Comparison of ENCODE assay signal across 1 cellular context in the genomic region with DNA sequence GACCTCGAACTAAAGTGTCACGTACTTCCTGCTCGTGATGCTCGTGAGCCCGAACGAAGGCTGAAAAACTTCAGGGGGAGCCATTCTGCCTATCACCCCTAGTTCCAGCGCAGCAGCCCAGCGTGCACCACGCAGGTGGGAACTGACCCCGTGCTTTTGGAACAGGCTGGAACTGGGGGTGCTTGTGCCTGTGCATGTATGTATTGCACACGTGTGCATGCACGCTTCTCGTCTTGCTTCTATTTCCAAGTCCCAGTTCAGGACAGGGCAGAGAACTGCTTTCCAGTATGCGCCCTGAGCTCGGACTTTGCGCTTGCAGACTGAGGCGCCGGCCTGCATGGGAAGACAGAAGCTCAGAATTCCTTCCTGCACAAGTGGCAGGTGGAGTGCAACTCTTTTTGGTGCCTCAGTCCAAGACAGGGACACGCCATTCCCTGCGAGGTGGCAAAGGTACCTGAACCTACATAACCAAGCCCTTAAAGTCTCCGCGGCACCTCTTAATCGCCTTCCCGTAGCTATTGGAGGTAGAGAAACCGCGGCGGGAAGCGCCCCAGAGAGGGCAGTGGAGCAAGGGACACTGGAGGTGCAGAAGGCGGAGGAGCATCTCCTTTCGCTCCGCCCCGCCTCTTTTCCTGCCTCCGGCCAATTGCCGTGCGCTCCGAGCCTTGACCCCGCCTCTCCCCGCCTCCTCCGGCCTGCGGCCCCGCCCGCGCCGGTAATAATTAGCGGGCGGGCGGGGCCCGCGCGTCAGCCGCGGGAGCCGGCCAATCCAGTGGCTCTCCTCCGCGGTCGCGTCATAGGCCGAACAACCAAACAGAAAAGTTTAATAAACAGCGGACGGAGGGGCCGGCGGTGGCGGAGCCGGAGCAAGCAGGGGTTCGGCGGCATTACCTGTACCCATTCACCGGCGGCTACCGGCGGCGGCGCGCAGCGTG.
TF ChIP-seq lines count a peak whose summit lies in the region.

A gene (plus strand): TSS at position 826 of the 935 bp plus-strand sequence. CDS start 60,669 bp downstream, outside the sequence.

TF ChIP-seq in HEK293, 187 proteins besides CTCF, POLR2A, EP300 and RAD21 (continued from another document):
- no peak for TF ChIP-seq ZNF654 (tag by site-specific recombination; IDR thresholded peaks at IDR 0.05; ENCODE audit: low read depth)
- TF ChIP-seq, protein P1, sequence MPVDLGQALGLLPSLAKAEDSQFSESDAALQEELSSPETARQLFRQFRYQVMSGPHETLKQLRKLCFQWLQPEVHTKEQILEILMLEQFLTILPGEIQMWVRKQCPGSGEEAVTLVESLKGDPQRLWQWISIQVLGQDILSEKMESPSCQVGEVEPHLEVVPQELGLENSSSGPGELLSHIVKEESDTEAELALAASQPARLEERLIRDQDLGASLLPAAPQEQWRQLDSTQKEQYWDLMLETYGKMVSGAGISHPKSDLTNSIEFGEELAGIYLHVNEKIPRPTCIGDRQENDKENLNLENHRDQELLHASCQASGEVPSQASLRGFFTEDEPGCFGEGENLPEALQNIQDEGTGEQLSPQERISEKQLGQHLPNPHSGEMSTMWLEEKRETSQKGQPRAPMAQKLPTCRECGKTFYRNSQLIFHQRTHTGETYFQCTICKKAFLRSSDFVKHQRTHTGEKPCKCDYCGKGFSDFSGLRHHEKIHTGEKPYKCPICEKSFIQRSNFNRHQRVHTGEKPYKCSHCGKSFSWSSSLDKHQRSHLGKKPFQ (tag by site-specific recombination; IDR thresholded peaks at IDR 0.05), result 0 out of 2 replicates have a peak, but pooled peaks have one; percentile 40
- no peak for TF ChIP-seq ZFP69B (tag by site-specific recombination; IDR thresholded peaks at IDR 0.05)
- peak; percentile 35; the same call in 1 of the 2 replicates for TF ChIP-seq ZNF121 (tag by site-specific recombination; IDR thresholded peaks at IDR 0.05)
- TF ChIP-seq ZNF426 (tag by site-specific recombination; IDR thresholded peaks at IDR 0.05), result no peak
- TF ChIP-seq ZNF629 (tag by site-specific recombination; IDR thresholded peaks at IDR 0.05), result peak; percentile 21; the same call in 1 of the 2 replicates
- TF ChIP-seq ZNF785 (tag by site-specific recombination; IDR thresholded peaks at IDR 0.05), result no peak
- TF ChIP-seq FEZF1 (tag by site-specific recombination; IDR thresholded peaks at IDR 0.05), result no peak
- TF ChIP-seq ZNF155 (tag by site-specific recombination; IDR thresholded peaks at IDR 0.05), result no peak
- no peak for TF ChIP-seq KLF1 (tag by site-specific recombination; IDR thresholded peaks at IDR 0.05)
- TF ChIP-seq ZNF404 (tag by site-specific recombination; IDR thresholded peaks at IDR 0.05), result no peak
- no peak for TF ChIP-seq ZNF621 (tag by site-specific recombination; IDR thresholded peaks at IDR 0.05)
- TF ChIP-seq ZBTB8A (tag by site-specific recombination; IDR thresholded peaks at IDR 0.05), result no peak
- TF ChIP-seq, protein P2, sequence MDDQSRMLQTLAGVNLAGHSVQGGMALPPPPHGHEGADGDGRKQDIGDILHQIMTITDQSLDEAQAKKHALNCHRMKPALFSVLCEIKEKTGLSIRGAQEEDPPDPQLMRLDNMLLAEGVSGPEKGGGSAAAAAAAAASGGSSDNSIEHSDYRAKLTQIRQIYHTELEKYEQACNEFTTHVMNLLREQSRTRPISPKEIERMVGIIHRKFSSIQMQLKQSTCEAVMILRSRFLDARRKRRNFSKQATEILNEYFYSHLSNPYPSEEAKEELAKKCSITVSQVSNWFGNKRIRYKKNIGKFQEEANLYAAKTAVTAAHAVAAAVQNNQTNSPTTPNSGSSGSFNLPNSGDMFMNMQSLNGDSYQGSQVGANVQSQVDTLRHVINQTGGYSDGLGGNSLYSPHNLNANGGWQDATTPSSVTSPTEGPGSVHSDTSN (CRISPR knock-in tag; IDR thresholded peaks at IDR 0.05), result no peak
- TF ChIP-seq ZNF660 (tag by site-specific recombination; IDR thresholded peaks at IDR 0.05), result 0 out of 2 replicates have a peak, but pooled peaks have one; percentile 18
- peak; percentile 62 for TF ChIP-seq ZEB2 (tag by site-specific recombination; IDR thresholded peaks at IDR 0.05)
- TF ChIP-seq, protein P3, sequence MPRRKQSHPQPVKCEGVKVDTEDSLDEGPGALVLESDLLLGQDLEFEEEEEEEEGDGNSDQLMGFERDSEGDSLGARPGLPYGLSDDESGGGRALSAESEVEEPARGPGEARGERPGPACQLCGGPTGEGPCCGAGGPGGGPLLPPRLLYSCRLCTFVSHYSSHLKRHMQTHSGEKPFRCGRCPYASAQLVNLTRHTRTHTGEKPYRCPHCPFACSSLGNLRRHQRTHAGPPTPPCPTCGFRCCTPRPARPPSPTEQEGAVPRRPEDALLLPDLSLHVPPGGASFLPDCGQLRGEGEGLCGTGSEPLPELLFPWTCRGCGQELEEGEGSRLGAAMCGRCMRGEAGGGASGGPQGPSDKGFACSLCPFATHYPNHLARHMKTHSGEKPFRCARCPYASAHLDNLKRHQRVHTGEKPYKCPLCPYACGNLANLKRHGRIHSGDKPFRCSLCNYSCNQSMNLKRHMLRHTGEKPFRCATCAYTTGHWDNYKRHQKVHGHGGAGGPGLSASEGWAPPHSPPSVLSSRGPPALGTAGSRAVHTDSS (tag by site-specific recombination; IDR thresholded peaks at IDR 0.05), result no peak
- TF ChIP-seq ZNF558 (tag by site-specific recombination; IDR thresholded peaks at IDR 0.05), result no peak
- TF ChIP-seq ZBTB17 (tag by site-specific recombination; IDR thresholded peaks at IDR 0.05), result peak; percentile 47; the same call in 1 of the 2 replicates
- TF ChIP-seq, protein P4, sequence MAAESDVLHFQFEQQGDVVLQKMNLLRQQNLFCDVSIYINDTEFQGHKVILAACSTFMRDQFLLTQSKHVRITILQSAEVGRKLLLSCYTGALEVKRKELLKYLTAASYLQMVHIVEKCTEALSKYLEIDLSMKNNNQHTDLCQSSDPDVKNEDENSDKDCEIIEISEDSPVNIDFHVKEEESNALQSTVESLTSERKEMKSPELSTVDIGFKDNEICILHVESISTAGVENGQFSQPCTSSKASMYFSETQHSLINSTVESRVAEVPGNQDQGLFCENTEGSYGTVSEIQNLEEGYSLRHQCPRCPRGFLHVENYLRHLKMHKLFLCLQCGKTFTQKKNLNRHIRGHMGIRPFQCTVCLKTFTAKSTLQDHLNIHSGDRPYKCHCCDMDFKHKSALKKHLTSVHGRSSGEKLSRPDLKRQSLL (tag by site-specific recombination; IDR thresholded peaks at IDR 0.05), result no peak
- TF ChIP-seq ZNF157 (tag by site-specific recombination; IDR thresholded peaks at IDR 0.05), result no peak
- TF ChIP-seq ZNF350 (tag by site-specific recombination; IDR thresholded peaks at IDR 0.05), result no peak
- no peak for TF ChIP-seq ZNF112 (tag by site-specific recombination; IDR thresholded peaks at IDR 0.05)
- TF ChIP-seq, protein P5, sequence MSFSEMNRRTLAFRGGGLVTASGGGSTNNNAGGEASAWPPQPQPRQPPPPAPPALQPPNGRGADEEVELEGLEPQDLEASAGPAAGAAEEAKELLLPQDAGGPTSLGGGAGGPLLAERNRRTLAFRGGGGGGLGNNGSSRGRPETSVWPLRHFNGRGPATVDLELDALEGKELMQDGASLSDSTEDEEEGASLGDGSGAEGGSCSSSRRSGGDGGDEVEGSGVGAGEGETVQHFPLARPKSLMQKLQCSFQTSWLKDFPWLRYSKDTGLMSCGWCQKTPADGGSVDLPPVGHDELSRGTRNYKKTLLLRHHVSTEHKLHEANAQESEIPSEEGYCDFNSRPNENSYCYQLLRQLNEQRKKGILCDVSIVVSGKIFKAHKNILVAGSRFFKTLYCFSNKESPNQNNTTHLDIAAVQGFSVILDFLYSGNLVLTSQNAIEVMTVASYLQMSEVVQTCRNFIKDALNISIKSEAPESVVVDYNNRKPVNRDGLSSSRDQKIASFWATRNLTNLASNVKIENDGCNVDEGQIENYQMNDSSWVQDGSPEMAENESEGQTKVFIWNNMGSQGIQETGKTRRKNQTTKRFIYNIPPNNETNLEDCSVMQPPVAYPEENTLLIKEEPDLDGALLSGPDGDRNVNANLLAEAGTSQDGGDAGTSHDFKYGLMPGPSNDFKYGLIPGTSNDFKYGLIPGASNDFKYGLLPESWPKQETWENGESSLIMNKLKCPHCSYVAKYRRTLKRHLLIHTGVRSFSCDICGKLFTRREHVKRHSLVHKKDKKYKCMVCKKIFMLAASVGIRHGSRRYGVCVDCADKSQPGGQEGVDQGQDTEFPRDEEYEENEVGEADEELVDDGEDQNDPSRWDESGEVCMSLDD (tag by site-specific recombination; IDR thresholded peaks at IDR 0.05), result no peak
- TF ChIP-seq ZNF571 (tag by site-specific recombination; IDR thresholded peaks at IDR 0.05), result no peak
- TF ChIP-seq ZNF416 (tag by site-specific recombination; IDR thresholded peaks at IDR 0.05), result no peak
- TF ChIP-seq ZNF549 (tag by site-specific recombination; IDR thresholded peaks at IDR 0.05), result no peak
- TF ChIP-seq ZNF544 (tag by site-specific recombination; IDR thresholded peaks at IDR 0.05), result no peak
- TF ChIP-seq, protein P6, sequence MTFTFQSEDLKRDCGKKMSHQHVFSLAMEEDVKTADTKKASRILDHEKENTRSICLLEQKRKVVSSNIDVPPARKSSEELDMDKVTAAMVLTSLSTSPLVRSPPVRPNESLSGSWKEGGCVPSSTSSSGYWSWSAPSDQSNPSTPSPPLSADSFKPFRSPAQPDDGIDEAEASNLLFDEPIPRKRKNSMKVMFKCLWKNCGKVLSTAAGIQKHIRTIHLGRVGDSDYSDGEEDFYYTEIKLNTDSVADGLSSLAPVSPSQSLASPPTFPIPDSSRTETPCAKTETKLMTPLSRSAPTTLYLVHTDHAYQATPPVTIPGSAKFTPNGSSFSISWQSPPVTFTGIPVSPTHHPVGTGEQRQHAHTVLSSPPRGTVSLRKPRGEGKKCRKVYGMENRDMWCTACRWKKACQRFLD (tag by site-specific recombination; IDR thresholded peaks at IDR 0.05), result no peak
- TF ChIP-seq ZNF707 (tag by site-specific recombination; IDR thresholded peaks at IDR 0.05), result no peak
- TF ChIP-seq, protein P7, sequence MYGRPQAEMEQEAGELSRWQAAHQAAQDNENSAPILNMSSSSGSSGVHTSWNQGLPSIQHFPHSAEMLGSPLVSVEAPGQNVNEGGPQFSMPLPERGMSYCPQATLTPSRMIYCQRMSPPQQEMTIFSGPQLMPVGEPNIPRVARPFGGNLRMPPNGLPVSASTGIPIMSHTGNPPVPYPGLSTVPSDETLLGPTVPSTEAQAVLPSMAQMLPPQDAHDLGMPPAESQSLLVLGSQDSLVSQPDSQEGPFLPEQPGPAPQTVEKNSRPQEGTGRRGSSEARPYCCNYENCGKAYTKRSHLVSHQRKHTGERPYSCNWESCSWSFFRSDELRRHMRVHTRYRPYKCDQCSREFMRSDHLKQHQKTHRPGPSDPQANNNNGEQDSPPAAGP (tag by site-specific recombination; IDR thresholded peaks at IDR 0.05), result no peak
